Comparison of ENCODE assay signal across 1 cellular context in genomic region chr7:151250181-151251095, GRCh38.
TF ChIP-seq lines count a peak whose summit lies in the region.

No MANE protein-coding gene starts in this region.

TF ChIP-seq in GM23338, 12 proteins besides CTCF, POLR2A, EP300 and RAD21:
- TF ChIP-seq JUNB (IDR thresholded peaks at IDR 0.05; ENCODE audit: unreplicated experiment) (no peak), EZH2 (IDR thresholded peaks at IDR 0.05; ENCODE audit: low read depth, unreplicated experiment) (no peak), ETS1 (IDR thresholded peaks at IDR 0.05) (no peak), ZNF114 (CRISPR knock-in tag; IDR thresholded peaks at IDR 0.05) (no peak), ZNF462 (CRISPR knock-in tag; IDR thresholded peaks at IDR 0.05) (no peak), POLR2AphosphoS5 (IDR thresholded peaks at IDR 0.05; ENCODE audit: low read depth) (no peak), NANOG (IDR thresholded peaks at IDR 0.05; ENCODE audit: borderline replicate concordance) (no peak), ZNF331 (CRISPR knock-in tag; IDR thresholded peaks at IDR 0.05; ENCODE audit: low read depth) (no peak), CREB1 (CRISPR knock-in tag; IDR thresholded peaks at IDR 0.05; ENCODE audit: low read depth) (no peak), EZH2phosphoT487 (IDR thresholded peaks at IDR 0.05; ENCODE audit: unreplicated experiment) (no peak)
